In the genomic region with DNA sequence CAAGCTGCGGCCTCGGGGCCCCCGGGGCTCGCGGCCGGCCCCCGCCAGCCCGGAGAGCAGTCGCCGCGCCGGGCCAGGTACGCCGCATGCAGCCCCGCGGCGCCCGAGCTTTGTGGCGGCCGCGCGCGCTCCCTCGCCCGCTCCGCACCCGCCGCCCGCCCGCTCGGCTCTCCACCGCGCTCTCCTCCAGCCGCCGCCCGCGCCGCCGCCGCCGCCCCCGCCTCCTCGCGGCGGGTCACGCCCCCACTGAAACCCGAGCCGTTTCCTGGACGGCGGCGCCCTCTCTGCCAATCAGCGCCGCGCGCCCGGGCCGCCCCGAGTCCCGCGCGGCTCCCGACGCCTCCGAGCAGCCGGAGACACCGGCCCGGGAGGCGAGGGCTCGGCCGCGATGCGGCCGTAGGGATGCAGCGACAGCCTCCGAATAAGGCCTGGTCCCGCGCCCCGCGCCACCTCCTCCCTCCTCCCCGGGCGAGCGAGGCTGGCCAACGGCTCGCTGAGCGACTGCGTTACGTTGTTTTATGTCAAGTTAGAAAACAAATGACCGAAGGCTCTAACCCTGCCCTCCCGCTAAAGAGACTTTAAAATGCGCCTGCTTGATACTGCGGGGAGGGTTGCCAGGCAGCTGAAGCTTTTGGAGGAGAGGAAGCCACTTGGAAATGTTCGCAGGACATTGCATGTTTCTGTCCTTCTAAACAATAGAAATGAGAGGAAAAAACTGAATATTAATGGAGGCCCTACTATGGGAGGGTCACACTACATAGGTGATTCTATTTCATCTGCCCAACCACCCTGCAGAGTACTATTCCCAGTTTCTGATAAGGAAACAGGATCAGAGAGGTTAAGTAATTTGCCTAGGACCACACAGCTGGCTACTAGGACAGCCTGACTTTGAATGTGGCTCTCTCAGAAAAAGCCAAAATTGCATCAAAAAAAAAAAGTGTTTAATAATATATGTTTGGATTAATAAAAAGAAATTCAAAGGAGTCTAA, we compare ENCODE assay signal across 8 cellular contexts. TPM values are rescaled to one million over a fixed set of nuclear protein-coding genes. Genes with fewer than 3 reads are reported as not detected.
DNase-seq lines count a peak whose midpoint lies in the region; ATAC-seq and TF ChIP-seq lines count a peak whose summit lies in the region.

A gene (minus strand): TSS at position 184 of the 989 bp plus-strand sequence. CDS start 4,627 bp downstream, outside the sequence.

- H3K23ac ChIP-seq in mesenchymal stem cell (ENCODE audit: low read length in 2 of 2), result no peak within 1 kb of the TSS

- no peak within 1 kb of the TSS for H3K9ac ChIP-seq in mesenchymal stem cell (ENCODE audit: low read length)

- under 1% methylated on average over 61 of the region's 92 CpGs for WGBS in mesenchymal stem cell
- WGBS in suprapubic skin, result 5% methylated on average over 5 of the region's 92 CpGs

- no peak within 1 kb of the TSS for H2BK5ac ChIP-seq in mesenchymal stem cell (ENCODE audit: low read depth, low read length, poor library complexity, severe bottlenecking)

- in situ Hi-C loops in Caki2 (cut with HindIII; ENCODE audit: low pct_unique_long_range_greater_than_20kb, low sequenced_read_pairs), result no loop called here

- peak within 1 kb of the TSS; percentile 95 for H3K4me2 ChIP-seq in mesenchymal stem cell (ENCODE audit: low read length, poor library complexity, severe bottlenecking)

- ATAC-seq in GM19438 (IDR thresholded peaks at IDR 0.05; ENCODE audit: low read depth, unreplicated experiment) (peak; percentile 96), SK-N-SH treated with all-trans-retinoic acid at 6 μM for 48 hours (peak; percentile 96)
- no peak for ATAC-seq in stimulated activated memory B cell treated with anti-CD40 and anti-IgM and Interleukin-4, amounts not matched to agents 10 μg/mL and 1 μg/mL and 100 μg/mL, for 72 hours

- H3K27me3 ChIP-seq in mesenchymal stem cell (ENCODE audit: control insufficient read depth in 1 of 2, insufficient read depth in 1 of 2, low read length in 2 of 2) (peaks cover 59 to 61% of the 10 kb centered on the region in 2 experiments), suprapubic skin (peaks cover 22% of the 10 kb centered on the region)

- H4K8ac ChIP-seq in mesenchymal stem cell (ENCODE audit: low read length), result peak within 1 kb of the TSS; percentile 16

- H3K36me3 ChIP-seq in mesenchymal stem cell (ENCODE audit: control insufficient read depth in 1 of 2, insufficient read depth in 2 of 2, low read depth in 1 of 2, low read length in 2 of 2), result no peaks in the 10 kb centered on the region
- no peaks in the 10 kb centered on the region for H3K36me3 ChIP-seq in suprapubic skin

- H3K4me3 ChIP-seq in epithelial cell of esophagus (ENCODE audit: low read length), result peak within 1 kb of the TSS; percentile 76
- peak within 1 kb of the TSS; percentile 66 to 70 for H3K4me3 ChIP-seq in mesenchymal stem cell (ENCODE audit: insufficient read depth in 1 of 2, low read depth in 1 of 2, low read length in 2 of 2)
- peak within 1 kb of the TSS; percentile 79 for H3K4me3 ChIP-seq in suprapubic skin

- TF ChIP-seq CTCF in epithelial cell of esophagus (IDR thresholded peaks at IDR 0.05; ENCODE audit: insufficient read depth, low read depth, low read length, missing control alignments), result no peak
- TF ChIP-seq CTCF in suprapubic skin (IDR thresholded peaks at IDR 0.05), result no peak

- H2BK12ac ChIP-seq in mesenchymal stem cell (ENCODE audit: low read length in 2 of 2), result no peak within 1 kb of the TSS

- H2BK120ac ChIP-seq in mesenchymal stem cell (ENCODE audit: low read depth, low read length), result no peak within 1 kb of the TSS

- peak within 1 kb of the TSS; percentile 45 for H2BK15ac ChIP-seq in mesenchymal stem cell (ENCODE audit: low read depth, poor library complexity, severe bottlenecking)

- H3K14ac ChIP-seq in mesenchymal stem cell (ENCODE audit: low read length in 2 of 2), result no peak within 1 kb of the TSS

- peaks cover 53% of the 10 kb centered on the region for H3K27me3 Mint-ChIP-seq in stimulated activated memory B cell treated with anti-CD40 and anti-IgM and Interleukin-4, amounts not matched to agents 10 μg/mL and 1 μg/mL and 100 μg/mL, for 72 hours

- no peaks in the 10 kb centered on the region for H3K9me3 Mint-ChIP-seq in stimulated activated memory B cell treated with anti-CD40 and anti-IgM and Interleukin-4, amounts not matched to agents 10 μg/mL and 1 μg/mL and 100 μg/mL, for 72 hours

- no peaks in the 10 kb centered on the region for H3K36me3 Mint-ChIP-seq in stimulated activated memory B cell treated with anti-CD40 and anti-IgM and Interleukin-4, amounts not matched to agents 10 μg/mL and 1 μg/mL and 100 μg/mL, for 72 hours

- peaks cover 25% of the 10 kb centered on the region for H3K4me1 ChIP-seq in mesenchymal stem cell (ENCODE audit: control insufficient read depth, insufficient read depth, low read depth, low read length)
- peaks cover 42% of the 10 kb centered on the region for H3K4me1 ChIP-seq in suprapubic skin

- peaks cover 5% of the 10 kb centered on the region for H3K4me1 Mint-ChIP-seq in stimulated activated memory B cell treated with anti-CD40 and anti-IgM and Interleukin-4, amounts not matched to agents 10 μg/mL and 1 μg/mL and 100 μg/mL, for 72 hours

- H3K4ac ChIP-seq in mesenchymal stem cell (ENCODE audit: low read depth in 1 of 2, low read length in 2 of 2), result no peak within 1 kb of the TSS

- peak in 1 of 2 donors; percentile 58 for TF ChIP-seq POLR2A in suprapubic skin (IDR thresholded peaks at IDR 0.05)

- H3K27ac ChIP-seq in mesenchymal stem cell (ENCODE audit: low read length, poor library complexity, severe bottlenecking) (no peak within 1 kb of the TSS), suprapubic skin (peak within 1 kb of the TSS; percentile 94)

- H3K9me3 ChIP-seq in mesenchymal stem cell (ENCODE audit: control insufficient read depth, low read length), result no peaks in the 10 kb centered on the region
- no peaks in the 10 kb centered on the region for H3K9me3 ChIP-seq in suprapubic skin

- no peak for TF ChIP-seq EP300 in suprapubic skin (IDR thresholded peaks at IDR 0.05)

- no peak within 1 kb of the TSS for H2AK5ac ChIP-seq in mesenchymal stem cell (ENCODE audit: low read length, severe bottlenecking)

- no peak within 1 kb of the TSS for H3K18ac ChIP-seq in mesenchymal stem cell (ENCODE audit: low read depth in 1 of 2, low read length in 2 of 2)

- H3K79me1 ChIP-seq in mesenchymal stem cell (replicated peaks; ENCODE audit: low read length, poor library complexity, severe bottlenecking), result no peaks in the 10 kb centered on the region

- H3K4me3 Mint-ChIP-seq in stimulated activated memory B cell treated with anti-CD40 and anti-IgM and Interleukin-4, amounts not matched to agents 10 μg/mL and 1 μg/mL and 100 μg/mL, for 72 hours, result no peak within 1 kb of the TSS

- no peak within 1 kb of the TSS for H3K27ac Mint-ChIP-seq in stimulated activated memory B cell treated with anti-CD40 and anti-IgM and Interleukin-4, amounts not matched to agents 10 μg/mL and 1 μg/mL and 100 μg/mL, for 72 hours

- H4K91ac ChIP-seq in mesenchymal stem cell (ENCODE audit: low read length), result no peak within 1 kb of the TSS

- DNase-seq in Caki2 (ENCODE audit: low read depth), result peak; percentile 86
- DNase-seq in HUDEP-2 (lab: John Stamatoyannopoulos, UW; ENCODE audit: unreplicated experiment in 76 of 76), result peak in 51 of 76 experiments; percentile 2 to 66 (median 37)
- peak; percentile 90 for DNase-seq in epithelial cell of esophagus (ENCODE audit: low read depth)
- peak; percentile 70 for DNase-seq in mesenchymal stem cell
- DNase-seq in suprapubic skin (ENCODE audit: low spot score in 2 of 2), result peak in 1 of 2 donors; percentile 81

- no peak within 1 kb of the TSS for H2AFZ ChIP-seq in mesenchymal stem cell (ENCODE audit: low read depth, low read length)

TF ChIP-seq in SK-N-SH treated with all-trans-retinoic acid at 6 μM for 48 hours, 23 proteins besides CTCF, POLR2A, EP300 and RAD21 (continues in another document):
- TF ChIP-seq TCF4 (CRISPR knock-in tag; IDR thresholded peaks at IDR 0.05; ENCODE audit: borderline replicate concordance) (peak; percentile 11; the same call in 1 of the 2 replicates), SNAI2 (CRISPR knock-in tag; IDR thresholded peaks at IDR 0.05) (no peak), ESRRG (CRISPR knock-in tag; IDR thresholded peaks at IDR 0.05) (no peak), TOX (CRISPR knock-in tag; IDR thresholded peaks at IDR 0.05; ENCODE audit: borderline replicate concordance) (no peak), ZNF565 (CRISPR knock-in tag; conservative IDR thresholded peaks at IDR 0.05; ENCODE audit: low read depth) (peak; percentile 44; the same call in 1 of the 2 replicates), GLIS3 (CRISPR knock-in tag; IDR thresholded peaks at IDR 0.05) (no peak), OSR1 (CRISPR knock-in tag; IDR thresholded peaks at IDR 0.05) (no peak)
- TF ChIP-seq, protein P1, sequence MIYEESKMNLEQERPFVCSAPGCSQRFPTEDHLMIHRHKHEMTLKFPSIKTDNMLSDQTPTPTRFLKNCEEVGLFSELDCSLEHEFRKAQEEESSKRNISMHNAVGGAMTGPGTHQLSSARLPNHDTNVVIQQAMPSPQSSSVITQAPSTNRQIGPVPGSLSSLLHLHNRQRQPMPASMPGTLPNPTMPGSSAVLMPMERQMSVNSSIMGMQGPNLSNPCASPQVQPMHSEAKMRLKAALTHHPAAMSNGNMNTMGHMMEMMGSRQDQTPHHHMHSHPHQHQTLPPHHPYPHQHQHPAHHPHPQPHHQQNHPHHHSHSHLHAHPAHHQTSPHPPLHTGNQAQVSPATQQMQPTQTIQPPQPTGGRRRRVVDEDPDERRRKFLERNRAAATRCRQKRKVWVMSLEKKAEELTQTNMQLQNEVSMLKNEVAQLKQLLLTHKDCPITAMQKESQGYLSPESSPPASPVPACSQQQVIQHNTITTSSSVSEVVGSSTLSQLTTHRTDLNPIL (CRISPR knock-in tag; IDR thresholded peaks at IDR 0.05; ENCODE audit: low read depth), result 0 out of 2 replicates have a peak, but pooled peaks have one; percentile 25
- TF ChIP-seq, protein P2, sequence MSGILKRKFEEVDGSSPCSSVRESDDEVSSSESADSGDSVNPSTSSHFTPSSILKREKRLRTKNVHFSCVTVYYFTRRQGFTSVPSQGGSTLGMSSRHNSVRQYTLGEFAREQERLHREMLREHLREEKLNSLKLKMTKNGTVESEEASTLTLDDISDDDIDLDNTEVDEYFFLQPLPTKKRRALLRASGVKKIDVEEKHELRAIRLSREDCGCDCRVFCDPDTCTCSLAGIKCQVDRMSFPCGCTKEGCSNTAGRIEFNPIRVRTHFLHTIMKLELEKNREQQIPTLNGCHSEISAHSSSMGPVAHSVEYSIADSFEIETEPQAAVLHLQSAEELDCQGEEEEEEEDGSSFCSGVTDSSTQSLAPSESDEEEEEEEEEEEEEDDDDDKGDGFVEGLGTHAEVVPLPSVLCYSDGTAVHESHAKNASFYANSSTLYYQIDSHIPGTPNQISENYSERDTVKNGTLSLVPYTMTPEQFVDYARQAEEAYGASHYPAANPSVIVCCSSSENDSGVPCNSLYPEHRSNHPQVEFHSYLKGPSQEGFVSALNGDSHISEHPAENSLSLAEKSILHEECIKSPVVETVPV (CRISPR knock-in tag; IDR thresholded peaks at IDR 0.05), result 0 out of 2 replicates have a peak, but pooled peaks have one; percentile 40

RNA-seq across cellular contexts. Expression of the gene that starts here (rescaled TPM):
- total RNA-seq in Caki2 (2014; rRNA removed; shearing (Covaris generic); ENCODE audit: low replicate concordance), result 7.4 and 13.5 TPM in 2 replicates
- 0.83 TPM for polyA plus RNA-seq in mesenchymal stem cell (2013, experiment 1 of 2)
- 0.92 TPM for polyA plus RNA-seq in mesenchymal stem cell (2013, experiment 2 of 2)
- 100 to 1,000 TPM; 105 to 222 (median 155) TPM for total RNA-seq in suprapubic skin
